Comparison of ENCODE assay signal across 8 cellular contexts in genomic region chr2:72973566-72974435, GRCh38. TPM values are rescaled to one million over a fixed set of nuclear protein-coding genes. Genes with fewer than 3 reads are reported as not detected.
DNase-seq lines count a peak whose midpoint lies in the region; ATAC-seq and TF ChIP-seq lines count a peak whose summit lies in the region.

No MANE protein-coding gene starts in this region.

- no peaks in the 10 kb centered on the region for H3K9me3 Mint-ChIP-seq in HFFc6
- H3K9me3 Mint-ChIP-seq in chondrocyte (ENCODE audit: low read depth), result no peaks in the 10 kb centered on the region

- no peaks in the 10 kb centered on the region for H3K4me1 ChIP-seq in right lobe of liver

- no peak overlapping the region for H3K27ac ChIP-seq in right lobe of liver

- H3K36me3 ChIP-seq in right lobe of liver, result peaks cover 0 to 33% (median 3%) of the 10 kb centered on the region in 4 donors

- intact Hi-C loops in right lobe of liver (cut with DNase I), result no loop called here

- H3K9me3 ChIP-seq in T-helper 17 cell (ENCODE audit: control insufficient read depth, low read length, poor library complexity, severe bottlenecking) (no peaks in the 10 kb centered on the region), right lobe of liver (no peaks in the 10 kb centered on the region)

- H3K4me1 Mint-ChIP-seq in HFFc6 (ENCODE audit: low read depth) (no peaks in the 10 kb centered on the region), T-helper 17 cell (peaks cover 4% of the 10 kb centered on the region), chondrocyte (ENCODE audit: low read depth) (no peaks in the 10 kb centered on the region)

- TF ChIP-seq CTCF in HFFc6 (IDR thresholded peaks at IDR 0.05) (peak; percentile 87), NB4 (IDR thresholded peaks at IDR 0.05; ENCODE audit: low read depth, low read length) (peak; percentile 96), chondrocyte (IDR thresholded peaks at IDR 0.05) (peak; percentile 86), right lobe of liver (IDR thresholded peaks at IDR 0.05) (peak; percentile 54 to 75 (median 70))

- H3K4me3 ChIP-seq in NB4 (ENCODE audit: low read depth, low read length), result no peak overlapping the region
- no peak overlapping the region for H3K4me3 ChIP-seq in right lobe of liver

- no peaks in the 10 kb centered on the region for H3K27me3 ChIP-seq in right lobe of liver

- DNase-seq in activated T-cell treated with anti-CD3 and anti-CD28 coated beads for 1 hour (ENCODE audit: low read depth) (peak; percentile 17), activated T-cell treated with anti-CD3 and anti-CD28 coated beads for 4 hours (no peak), HFFc6 (peak; percentile 22), NB4 (ENCODE audit: low read depth) (peak; percentile 78), T-helper 17 cell (peak in 1 of 3 donors; percentile 35), chondrocyte (ENCODE audit: low spot score) (peak; percentile 73), right lobe of liver (peak in 1 of 3 donors; percentile 61), superior temporal gyrus (ENCODE audit: extremely low spot score) (peak; percentile 68)

- no peak overlapping the region for H3K4me3 Mint-ChIP-seq in HFFc6
- H3K4me3 Mint-ChIP-seq in T-helper 17 cell, result no peak overlapping the region
- no peak overlapping the region for H3K4me3 Mint-ChIP-seq in chondrocyte (ENCODE audit: unreplicated experiment)

- H3K27ac Mint-ChIP-seq in HFFc6 (no peak overlapping the region), T-helper 17 cell (no peak overlapping the region), chondrocyte (ENCODE audit: unreplicated experiment) (no peak overlapping the region)

- no peaks in the 10 kb centered on the region for H3K36me3 Mint-ChIP-seq in HFFc6 (ENCODE audit: low read depth)
- no peaks in the 10 kb centered on the region for H3K36me3 Mint-ChIP-seq in T-helper 17 cell (ENCODE audit: low read depth)
- peaks cover 4% of the 10 kb centered on the region for H3K36me3 Mint-ChIP-seq in chondrocyte (ENCODE audit: low read depth)

- H3K27me3 Mint-ChIP-seq in HFFc6 (ENCODE audit: insufficient read depth), result no peaks in the 10 kb centered on the region; the same call in 1 of the 2 replicates
- peaks cover 16% of the 10 kb centered on the region for H3K27me3 Mint-ChIP-seq in T-helper 17 cell
- no peaks in the 10 kb centered on the region for H3K27me3 Mint-ChIP-seq in chondrocyte (ENCODE audit: low read depth)

- peak; percentile 88 for ATAC-seq in T-helper 17 cell
- peak; percentile 84 to 88 (median 84) for ATAC-seq in right lobe of liver

- 53% methylated on average over 4 of the region's 12 CpGs for WGBS in right lobe of liver (ENCODE audit: insufficient coverage, low coverage, low lambda C conversion rate, missing lambda C conversion rate)

- no peak for TF ChIP-seq POLR2A in NB4 (IDR thresholded peaks at IDR 0.05; ENCODE audit: extremely low read depth, insufficient read length)
- TF ChIP-seq POLR2A in right lobe of liver (IDR thresholded peaks at IDR 0.05), result no peak

RNA-seq across cellular contexts. Expression of gene EMX1, which starts 56.5 kb away (rescaled TPM):
- total RNA-seq in HFFc6 (2021; fragmentation: NEBNext Ultra II Directional; extraction: Animal tissue kit (Norgen Biotek cat#: 25700)), result not detected
- total RNA-seq in T-helper 17 cell (not detected), chondrocyte (not detected in 3 replicates), right lobe of liver (under 1 TPM in 3 of 6 experiments, not detected in 3; 0.25 to 0.49 (median 0.29) TPM)
